ENCODE assay signal across 12 cellular contexts in the genomic region with DNA sequence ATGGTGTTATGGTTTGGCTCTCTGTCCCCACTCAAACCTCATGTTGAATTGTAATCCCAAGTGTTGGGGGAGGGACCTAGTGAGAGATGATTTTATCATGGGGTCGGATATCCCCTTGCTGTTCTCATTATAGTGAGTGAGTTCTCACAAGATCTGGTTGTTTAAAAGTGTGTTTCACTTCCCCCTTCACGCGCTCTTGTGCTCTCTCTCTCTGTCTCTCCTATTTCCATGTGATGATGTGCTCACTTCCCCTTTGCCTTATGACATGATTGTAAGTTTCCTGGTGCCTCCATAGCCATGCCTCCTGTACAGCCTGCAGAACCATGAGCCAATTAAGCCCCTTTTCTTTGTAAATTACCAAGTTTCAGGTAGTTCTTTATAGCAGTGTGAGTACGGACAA.
DNase-seq lines count a peak whose midpoint lies in the region; ATAC-seq, FAIRE-seq and TF ChIP-seq lines count a peak whose summit lies in the region.
"Had no signal": no experiment of that assay in that cellular context is flagged by ENCODE, and none has a peak within 500 bp of the region (broad histone marks: within the 10 kb centered on the region; RNA-seq: fewer than 3 reads in every experiment).

No MANE protein-coding gene starts in this region.

- DNase-seq in GM12892 (ENCODE audit: insufficient read length) = no peak
- peak; percentile 21 for DNase-seq in MM.1S
- DNase-seq in NCI-H2029 (lab: John Stamatoyannopoulos, UW) = no peak
- no peak for DNase-seq in NCI-H510A treated with DMSO at 0.1 percent for 48 hours (lab: John Stamatoyannopoulos, UW)
- DNase-seq: effector CD8-positive, alpha-beta T cell; NCI-H1436; stimulated activated naive CD4-positive, alpha-beta T cell; T-helper 9 cell had no signal

- no peak overlapping the region for H2AFZ ChIP-seq in MM.1S (ENCODE audit: low read length)

- H3K4me2 ChIP-seq in MM.1S (ENCODE audit: low read depth, low read length) = no peak overlapping the region

- no peak overlapping the region for H3K9ac ChIP-seq in MM.1S (ENCODE audit: low read length)

- H3K27me3 ChIP-seq in MM.1S (replicated peaks; ENCODE audit: insufficient read depth, low read length) = no peaks in the 10 kb centered on the region

- no peaks in the 10 kb centered on the region for H3K36me3 ChIP-seq in MM.1S (replicated peaks; ENCODE audit: insufficient read depth, low read length)

- no peak overlapping the region for H3K27ac ChIP-seq in MM.1S (ENCODE audit: low read length)

- no peaks in the 10 kb centered on the region for H3K9me2 ChIP-seq in MM.1S (replicated peaks; ENCODE audit: insufficient read depth, low read length)

- no peak overlapping the region for H3K4me3 ChIP-seq in MM.1S (ENCODE audit: low read length)

- no peaks in the 10 kb centered on the region for H3K36me3 Mint-ChIP-seq in activated T-helper 17 cell treated with anti-CD3 and anti-CD28 coated beads, Interleukin-2, amount 50 U/mL, for 72 hours (ENCODE audit: low read depth)

- ATAC-seq in GM19452 (IDR thresholded peaks at IDR 0.05; ENCODE audit: unreplicated experiment) (peak; percentile 63), HG02981 (IDR thresholded peaks at IDR 0.05; ENCODE audit: unreplicated experiment) (peak; percentile 74)
- no peak for ATAC-seq in activated CD4-positive, CD25-positive, alpha-beta regulatory T cell treated with anti-CD3 and anti-CD28 coated beads, Interleukin-2, amount 50 U/mL, for 24 hours
- ATAC-seq in activated T-helper 17 cell treated with anti-CD3 and anti-CD28 coated beads, Interleukin-2, amount 50 U/mL, for 72 hours (replicated peaks) = no peak

- H3F3A ChIP-seq in MM.1S (ENCODE audit: insufficient read depth, low read length) = no peaks in the 10 kb centered on the region

- H3K4me3 Mint-ChIP-seq in activated T-helper 17 cell treated with anti-CD3 and anti-CD28 coated beads, Interleukin-2, amount 50 U/mL, for 72 hours = no peak overlapping the region

- H4K20me1 ChIP-seq in MM.1S (ENCODE audit: insufficient read depth, low read length) = no peaks in the 10 kb centered on the region

- H3K79me2 ChIP-seq in MM.1S (ENCODE audit: low read length) = no peaks in the 10 kb centered on the region

- H3K4me1 Mint-ChIP-seq in activated T-helper 17 cell treated with anti-CD3 and anti-CD28 coated beads, Interleukin-2, amount 50 U/mL, for 72 hours = no peaks in the 10 kb centered on the region

- H3K9me3 ChIP-seq in MM.1S (replicated peaks; ENCODE audit: insufficient read depth, low read length) = no peaks in the 10 kb centered on the region

- no peak for TF ChIP-seq POLR2A in GM12892 (IDR thresholded peaks at IDR 0.05; ENCODE audit: low read depth, low read length)

- no peak for TF ChIP-seq CTCF in MM.1S (IDR thresholded peaks at IDR 0.05; ENCODE audit: low read length)

- FAIRE-seq in GM12892 (lab: Jason Lieb, UNC) = peak; percentile 63

- no peak overlapping the region for H3K27ac Mint-ChIP-seq in activated T-helper 17 cell treated with anti-CD3 and anti-CD28 coated beads, Interleukin-2, amount 50 U/mL, for 72 hours

- peaks cover 13% of the 10 kb centered on the region for H3K9me3 Mint-ChIP-seq in activated T-helper 17 cell treated with anti-CD3 and anti-CD28 coated beads, Interleukin-2, amount 50 U/mL, for 72 hours

- H3K4me1 ChIP-seq in MM.1S (ENCODE audit: low read length) = peaks cover 9% of the 10 kb centered on the region; the same call in 1 of the 2 replicates

- no peaks in the 10 kb centered on the region for H3K27me3 Mint-ChIP-seq in activated T-helper 17 cell treated with anti-CD3 and anti-CD28 coated beads, Interleukin-2, amount 50 U/mL, for 72 hours

Comparison
In these comparisons a context has a peak if more than half of its experiments do, and no peak if none do; other contexts are left out.
1. ATAC-seq: peak in GM19452 (single experiment) and HG02981 (single experiment); none in activated CD4-positive, CD25-positive, alpha-beta regulatory T cell treated with anti-CD3 and anti-CD28 coated beads, Interleukin-2, amount 50 U/mL, for 24 hours (0 of 2) and activated T-helper 17 cell treated with anti-CD3 and anti-CD28 coated beads, Interleukin-2, amount 50 U/mL, for 72 hours (single experiment).